Comparison of ENCODE assay signal across 19 cellular contexts in genomic region chr11:102545701-102546100, GRCh38. TPM values are rescaled to one million over a fixed set of nuclear protein-coding genes. Genes with fewer than 3 reads are reported as not detected.
DNase-seq lines count a peak whose midpoint lies in the region; ATAC-seq, FAIRE-seq and TF ChIP-seq lines count a peak whose summit lies in the region.
"Had no signal": no experiment of that assay in that cellular context is flagged by ENCODE, and none has a peak within 500 bp of the region (broad histone marks: within the 10 kb centered on the region; RNA-seq: fewer than 3 reads in every experiment).

No MANE protein-coding gene starts in this region.

- H3K27ac Mint-ChIP-seq in stimulated activated effector memory CD8-positive, alpha-beta T cell treated with anti-CD3 and anti-CD28 coated beads, Interleukin-12 subunit alpha, Interleukin-12 subunit beta, amount 100 ng/mL, for 72 hours, result peak overlapping the region; percentile 8
- no peak overlapping the region for H3K27ac Mint-ChIP-seq in CD4-positive, alpha-beta T cell

- no peaks in the 10 kb centered on the region for H3K9me3 ChIP-seq in OCI-LY1 (ENCODE audit: low read length)
- H3K9me3 ChIP-seq in CD4-positive, alpha-beta T cell (ENCODE audit: control insufficient read depth, low read length), result no peaks in the 10 kb centered on the region

- intact Hi-C loops in CD4-positive, alpha-beta T cell (cut with DNase I, micrococcal nuclease), result no loop called here

- H3K36me3 ChIP-seq in OCI-LY1 (ENCODE audit: insufficient read depth, low read length), result no peaks in the 10 kb centered on the region
- H3K36me3 ChIP-seq in bronchial epithelial cell (ENCODE audit: control insufficient read depth, insufficient read depth, low read length), result no peaks in the 10 kb centered on the region

- peaks cover 38% of the 10 kb centered on the region for H3K4me1 ChIP-seq in OCI-LY1 (ENCODE audit: insufficient read depth, low read length, severe bottlenecking)

- no peaks in the 10 kb centered on the region for H3K27me3 ChIP-seq in OCI-LY1 (ENCODE audit: insufficient read depth, low read length)
- no peaks in the 10 kb centered on the region for H3K27me3 ChIP-seq in bronchial epithelial cell (ENCODE audit: control insufficient read depth, insufficient read depth, low read length)
- H3K27me3 ChIP-seq in CD4-positive, alpha-beta T cell (ENCODE audit: control insufficient read depth, insufficient read depth, low read length), result no peaks in the 10 kb centered on the region

- CTCF ChIA-PET in CD4-positive, alpha-beta T cell (lab: Charles Lee), result no interaction called here

- H3K9me2 ChIP-seq in OCI-LY1 (ENCODE audit: low read depth, low read length), result no peaks in the 10 kb centered on the region

- no peaks in the 10 kb centered on the region for H4K20me1 ChIP-seq in OCI-LY1 (ENCODE audit: insufficient read depth, low read length)

- peak; percentile 19 for DNase-seq in activated CD4-positive, alpha-beta T cell treated with anti-CD3 and anti-CD28 coated beads for 48 hours
- DNase-seq in activated CD4-positive, alpha-beta T cell treated with anti-CD3 and anti-CD28 coated beads, Interleukin-2, amount 50 U/mL, for 48 hours, result no peak
- no peak for DNase-seq in bronchial epithelial cell (ENCODE audit: low read depth)
- DNase-seq in stimulated activated effector memory CD8-positive, alpha-beta T cell treated with anti-CD3 and anti-CD28 coated beads, Interleukin-12 subunit alpha, Interleukin-12 subunit beta, amount 100 ng/mL, for 72 hours (ENCODE audit: low spot score in 2 of 2), result no peak
- no peak for DNase-seq in CD4-positive, alpha-beta T cell
- DNase-seq in retina, result no peak
- DNase-seq: 8988T; CD8-positive, alpha-beta memory T cell; DMS79 treated with DMSO at 0.1 percent for 48 hours; H9; NCI-H1417; NCI-H187 treated with DMSO at 0.1 percent for 48 hours; NCI-H748 treated with DMSO at 0.1 percent for 48 hours; Right ventricle myocardium superior had no signal

- peak; percentile 68 for ATAC-seq in stimulated activated effector memory CD8-positive, alpha-beta T cell treated with anti-CD3 and anti-CD28 coated beads, Interleukin-12 subunit alpha, Interleukin-12 subunit beta, amount 100 ng/mL, for 72 hours
- ATAC-seq in HG02588 (IDR thresholded peaks at IDR 0.05; ENCODE audit: unreplicated experiment), result no peak
- no peak for ATAC-seq in CD4-positive, alpha-beta T cell (ENCODE audit: poor library complexity)

- POLR2A ChIA-PET in CD4-positive, alpha-beta T cell (lab: Charles Lee), result interaction anchor here (1.5 kb wide), 1 partner anchor 14 kb away, joined by 3 read pairs; no protein-coding TSS in a partner anchor

- H3K4me2 ChIP-seq in OCI-LY1 (ENCODE audit: low read length), result no peak overlapping the region

- H3K36me3 Mint-ChIP-seq in stimulated activated effector memory CD8-positive, alpha-beta T cell treated with anti-CD3 and anti-CD28 coated beads, Interleukin-12 subunit alpha, Interleukin-12 subunit beta, amount 100 ng/mL, for 72 hours, result peaks cover 5% of the 10 kb centered on the region
- H3K36me3 Mint-ChIP-seq in CD4-positive, alpha-beta T cell (ENCODE audit: low read depth), result no peaks in the 10 kb centered on the region

- FAIRE-seq in bronchial epithelial cell (lab: Jason Lieb, UNC), result peak; percentile 77
- FAIRE-seq: G401.6 had no signal

- peaks cover 13% of the 10 kb centered on the region for H3K4me1 Mint-ChIP-seq in stimulated activated effector memory CD8-positive, alpha-beta T cell treated with anti-CD3 and anti-CD28 coated beads, Interleukin-12 subunit alpha, Interleukin-12 subunit beta, amount 100 ng/mL, for 72 hours
- no peaks in the 10 kb centered on the region for H3K4me1 Mint-ChIP-seq in CD4-positive, alpha-beta T cell (ENCODE audit: low read depth)

- TF ChIP-seq CTCF in OCI-LY1 (IDR thresholded peaks at IDR 0.05; ENCODE audit: low read length), result no peak
- no peak for TF ChIP-seq CTCF in bronchial epithelial cell (IDR thresholded peaks at IDR 0.05; ENCODE audit: insufficient read depth, low read length, severe bottlenecking)
- no peak for TF ChIP-seq CTCF in CD4-positive, alpha-beta T cell (IDR thresholded peaks at IDR 0.05)

- H3K27ac ChIP-seq in OCI-LY1 (ENCODE audit: low read depth, low read length, poor library complexity, severe bottlenecking), result peak overlapping the region; percentile 79
- no peak overlapping the region for H3K27ac ChIP-seq in CD4-positive, alpha-beta T cell (ENCODE audit: low read depth, low read length)
- H3K27ac ChIP-seq: SK-N-MC had no signal

- no peaks in the 10 kb centered on the region for H3K79me2 ChIP-seq in OCI-LY1 (ENCODE audit: insufficient read depth, low read length)

- no peak overlapping the region for H3K4me3 Mint-ChIP-seq in stimulated activated effector memory CD8-positive, alpha-beta T cell treated with anti-CD3 and anti-CD28 coated beads, Interleukin-12 subunit alpha, Interleukin-12 subunit beta, amount 100 ng/mL, for 72 hours
- H3K4me3 Mint-ChIP-seq in CD4-positive, alpha-beta T cell, result no peak overlapping the region
- H3K4me3 Mint-ChIP-seq: CD8-positive, alpha-beta memory T cell; H9 had no signal

- H3K4me3 ChIP-seq in OCI-LY1 (ENCODE audit: low read depth, low read length, poor library complexity, severe bottlenecking) (no peak overlapping the region), bronchial epithelial cell (ENCODE audit: low read depth, low read length) (no peak overlapping the region)
- H3K4me3 ChIP-seq: SK-N-MC had no signal

- H3F3A ChIP-seq in OCI-LY1 (ENCODE audit: insufficient read depth, low read length), result no peaks in the 10 kb centered on the region

- no peak overlapping the region for H3K9ac ChIP-seq in OCI-LY1 (ENCODE audit: low read length)

- H2AFZ ChIP-seq in OCI-LY1 (ENCODE audit: low read length), result peak overlapping the region; percentile 14

- no peaks in the 10 kb centered on the region for H3K9me3 Mint-ChIP-seq in stimulated activated effector memory CD8-positive, alpha-beta T cell treated with anti-CD3 and anti-CD28 coated beads, Interleukin-12 subunit alpha, Interleukin-12 subunit beta, amount 100 ng/mL, for 72 hours
- no peaks in the 10 kb centered on the region for H3K9me3 Mint-ChIP-seq in CD4-positive, alpha-beta T cell
- H3K9me3 Mint-ChIP-seq: CD8-positive, alpha-beta memory T cell; H9 had no signal

- no peaks in the 10 kb centered on the region for H3K27me3 Mint-ChIP-seq in CD4-positive, alpha-beta T cell

RNA-seq across cellular contexts. Expression of gene MMP7, which starts 15.2 kb away (rescaled TPM):
- total RNA-seq in bronchial epithelial cell, result not detected in 2 replicates
- not detected for total RNA-seq in CD4-positive, alpha-beta T cell
- total RNA-seq: CD8-positive, alpha-beta memory T cell; H9; HT1080; Right ventricle myocardium superior had no signal
